In the genomic region with DNA sequence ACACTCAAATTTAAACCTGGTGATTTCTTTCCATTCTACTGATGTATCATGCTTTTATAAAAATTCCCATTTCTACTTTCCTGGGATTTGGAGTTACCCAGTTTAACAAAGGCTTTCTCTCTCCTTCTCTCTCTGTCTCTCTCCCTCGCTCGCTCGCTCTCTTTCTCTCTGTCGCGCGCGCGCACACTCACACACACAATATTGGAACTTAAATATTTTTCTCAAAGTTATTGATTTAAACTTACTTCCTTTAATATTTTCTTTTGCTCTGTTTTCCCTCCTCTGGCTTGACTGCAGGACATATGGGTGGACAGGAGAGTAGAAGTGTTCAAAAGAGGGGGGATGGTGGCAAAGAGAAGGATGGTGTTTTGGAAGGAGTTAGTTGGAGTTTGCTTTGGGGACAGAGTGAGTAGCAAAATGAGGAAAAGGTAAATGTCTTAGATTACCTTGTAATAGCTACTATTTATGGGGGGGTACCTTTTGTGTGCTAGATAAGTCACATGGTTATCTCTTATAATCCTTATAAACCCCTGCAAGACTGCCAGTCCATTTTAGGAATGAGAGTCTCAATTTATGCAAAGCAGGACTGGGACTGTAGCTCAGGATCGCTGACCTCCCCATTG, we compare ENCODE assay signal across 8 cellular contexts. TPM values are rescaled to one million over a fixed set of nuclear protein-coding genes. Genes with fewer than 3 reads are reported as not detected.
DNase-seq lines count a peak whose midpoint lies in the region; ATAC-seq and TF ChIP-seq lines count a peak whose summit lies in the region.

No MANE protein-coding gene starts in this region.

- H2BK12ac ChIP-seq in mesenchymal stem cell (ENCODE audit: low read length in 2 of 2): no peak overlapping the region

- TF ChIP-seq POLR2A in NB4 (IDR thresholded peaks at IDR 0.05; ENCODE audit: extremely low read depth, insufficient read length) (no peak), breast epithelium (IDR thresholded peaks at IDR 0.05) (no peak)

- H3K9me3 ChIP-seq in breast epithelium (no peaks in the 10 kb centered on the region), mesenchymal stem cell (ENCODE audit: control insufficient read depth, low read length) (peaks cover 7% of the 10 kb centered on the region)

- no peak overlapping the region for H2BK5ac ChIP-seq in mesenchymal stem cell (ENCODE audit: low read depth, low read length, poor library complexity, severe bottlenecking)

- no peak for ATAC-seq in GM18873 (IDR thresholded peaks at IDR 0.05; ENCODE audit: low FRiP score, unreplicated experiment)
- no peak for ATAC-seq in HG02973 (IDR thresholded peaks at IDR 0.05; ENCODE audit: unreplicated experiment)

- intact Hi-C loops in breast epithelium (cut with DNase I; ENCODE audit: low total_unique reads): no loop called here

- H4K8ac ChIP-seq in mesenchymal stem cell (ENCODE audit: low read length): no peak overlapping the region

- TF ChIP-seq CTCF in NB4 (IDR thresholded peaks at IDR 0.05; ENCODE audit: low read depth, low read length): no peak
- no peak for TF ChIP-seq CTCF in breast epithelium (IDR thresholded peaks at IDR 0.05)

- H2AFZ ChIP-seq in mesenchymal stem cell (ENCODE audit: low read depth, low read length): no peak overlapping the region

- H2BK120ac ChIP-seq in mesenchymal stem cell (ENCODE audit: low read depth, low read length): no peak overlapping the region

- peak overlapping the region; percentile 83 for H3K4me2 ChIP-seq in mesenchymal stem cell (ENCODE audit: low read length, poor library complexity, severe bottlenecking)

- H3K4me3 ChIP-seq in NB4 (ENCODE audit: low read depth, low read length): peak overlapping the region; percentile 85
- H3K4me3 ChIP-seq in breast epithelium: peak overlapping the region; percentile 84 to 95 (median 94)
- peak overlapping the region in 1 of 2 experiments; percentile 87 for H3K4me3 ChIP-seq in mesenchymal stem cell (ENCODE audit: insufficient read depth in 1 of 2, low read depth in 1 of 2, low read length in 2 of 2)

- peaks cover 4 to 5% of the 10 kb centered on the region in 2 donors for H3K4me1 ChIP-seq in breast epithelium
- peaks cover 17% of the 10 kb centered on the region for H3K4me1 ChIP-seq in mesenchymal stem cell (ENCODE audit: control insufficient read depth, insufficient read depth, low read depth, low read length)

- H3K4ac ChIP-seq in mesenchymal stem cell (ENCODE audit: low read depth in 1 of 2, low read length in 2 of 2): no peak overlapping the region

- H3K27me3 ChIP-seq in breast epithelium: no peaks in the 10 kb centered on the region
- no peaks in the 10 kb centered on the region for H3K27me3 ChIP-seq in mesenchymal stem cell (ENCODE audit: control insufficient read depth in 1 of 2, insufficient read depth in 1 of 2, low read length in 2 of 2)

- peaks cover 27% of the 10 kb centered on the region for H3K79me1 ChIP-seq in mesenchymal stem cell (replicated peaks; ENCODE audit: low read length, poor library complexity, severe bottlenecking)

- H3K14ac ChIP-seq in mesenchymal stem cell (ENCODE audit: low read length in 2 of 2): no peak overlapping the region

- H3K27ac ChIP-seq in breast epithelium (peak overlapping the region; percentile 91 to 92), mesenchymal stem cell (ENCODE audit: low read length, poor library complexity, severe bottlenecking) (peak overlapping the region; percentile 72)

- H3K23ac ChIP-seq in mesenchymal stem cell (ENCODE audit: low read length in 2 of 2): no peak overlapping the region

- no peak overlapping the region for H3K18ac ChIP-seq in mesenchymal stem cell (ENCODE audit: low read depth in 1 of 2, low read length in 2 of 2)

- peak; percentile 48 for DNase-seq in ELR (ENCODE audit: low read depth)
- DNase-seq in NB4 (ENCODE audit: low read depth): no peak
- DNase-seq in breast epithelium (ENCODE audit: low spot score in 2 of 2): no peak
- no peak for DNase-seq in mesenchymal stem cell
- DNase-seq in cerebellum (ENCODE audit: low spot score): no peak
- no peak for DNase-seq in effector CD8-positive, alpha-beta T cell (lab: John Stamatoyannopoulos, UW)

- H3K36me3 ChIP-seq in breast epithelium (no peaks in the 10 kb centered on the region), mesenchymal stem cell (ENCODE audit: control insufficient read depth in 1 of 2, insufficient read depth in 2 of 2, low read depth in 1 of 2, low read length in 2 of 2) (peaks cover 3 to 5% of the 10 kb centered on the region in 2 experiments)

- peak overlapping the region; percentile 98 for H3K9ac ChIP-seq in mesenchymal stem cell (ENCODE audit: low read length)

- WGBS in mesenchymal stem cell: 35% methylated on average over 3 of the region's 9 CpGs

- H2BK15ac ChIP-seq in mesenchymal stem cell (ENCODE audit: low read depth, poor library complexity, severe bottlenecking): no peak overlapping the region

- H2AK5ac ChIP-seq in mesenchymal stem cell (ENCODE audit: low read length, severe bottlenecking): no peak overlapping the region

- no peak overlapping the region for H4K91ac ChIP-seq in mesenchymal stem cell (ENCODE audit: low read length)

RNA-seq across cellular contexts. Expression of a gene that starts 0.9 kb away (rescaled TPM):
- total RNA-seq in breast epithelium (10 to 100 TPM; 29.9 to 61.0 (median 37.1) TPM), cerebellum (6.3 TPM)
- 35.4 TPM for polyA plus RNA-seq in mesenchymal stem cell (2013, experiment 1 of 2)
- 33.7 TPM for polyA plus RNA-seq in mesenchymal stem cell (2013, experiment 2 of 2)

RNA-seq across cellular contexts. Expression of a gene that starts 46.1 kb away (rescaled TPM):
- 10 to 100 TPM in 2 of 3 donors, 1 to 10 TPM in 1; 8.8 to 23.0 (median 16.7) TPM for total RNA-seq in breast epithelium
- 16.4 TPM for polyA plus RNA-seq in mesenchymal stem cell (2013, experiment 1 of 2)
- 16.8 TPM for polyA plus RNA-seq in mesenchymal stem cell (2013, experiment 2 of 2)
- 16.8 TPM for total RNA-seq in cerebellum
